Comparison of ENCODE assay signal across 21 cellular contexts in genomic region chr7:112190120-112190519, GRCh38. TPM values are rescaled to one million over a fixed set of nuclear protein-coding genes. Genes with fewer than 3 reads are reported as not detected.
A peak's percentile ranks its signal among the peaks of the same experiment; 100 is the strongest.
DNase-seq lines count a peak whose midpoint lies in the region; ATAC-seq, FAIRE-seq and TF ChIP-seq lines count a peak whose summit lies in the region.
"Had no signal": no experiment of that assay in that cellular context is flagged by ENCODE, and none has a peak within 500 bp of the region (broad histone marks: within the 10 kb centered on the region; RNA-seq: fewer than 3 reads in every experiment).

No MANE protein-coding gene starts in this region.

- H3K9me3 ChIP-seq in HEK293 (ENCODE audit: control insufficient read depth, insufficient read depth, low read depth, low read length): no peaks in the 10 kb centered on the region
- no peaks in the 10 kb centered on the region for H3K9me3 ChIP-seq in H1 (ENCODE audit: insufficient read depth in 2 of 2, low read depth in 1 of 2, low read length in 1 of 2)
- H3K9me3 ChIP-seq: BLaER1 had no signal

- H3K36me3 Mint-ChIP-seq in WTC11: no peaks in the 10 kb centered on the region
- no peaks in the 10 kb centered on the region for H3K36me3 Mint-ChIP-seq in neural crest cell (ENCODE audit: low read depth)
- H3K36me3 Mint-ChIP-seq in activated T-cell treated with anti-CD3 and anti-CD28 coated beads, Interleukin-2, amount 50 U/mL, for 24 hours (ENCODE audit: low read depth): no peaks in the 10 kb centered on the region
- H3K36me3 Mint-ChIP-seq: CD14-positive monocyte; CD4-positive, alpha-beta memory T cell; IgD-negative memory B cell had no signal

- no peak overlapping the region for H2BK5ac ChIP-seq in H1 (ENCODE audit: low read depth, low read length)

- H2BK20ac ChIP-seq in H1 (ENCODE audit: low read length): no peak overlapping the region

- no peak for TF ChIP-seq EP300 in H1 (IDR thresholded peaks at IDR 0.05; ENCODE audit: borderline replicate concordance in 1 of 2, low read depth in 2 of 2, low read length in 2 of 2)

- H3K9me3 Mint-ChIP-seq in WTC11 (no peaks in the 10 kb centered on the region), neural crest cell (no peaks in the 10 kb centered on the region)
- H3K9me3 Mint-ChIP-seq in activated T-cell treated with anti-CD3 and anti-CD28 coated beads, Interleukin-2, amount 50 U/mL, for 24 hours: peaks cover 2% of the 10 kb centered on the region
- H3K9me3 Mint-ChIP-seq: H9 had no signal

- ATAC-seq in WTC11: no peak
- ATAC-seq in HG03565 (IDR thresholded peaks at IDR 0.05; ENCODE audit: unreplicated experiment): no peak
- ATAC-seq: HepG2 had no signal

- peaks cover 0 to 56% of the 10 kb centered on the region in 2 experiments; a peak in 2 of 4 replicates for H3K79me2 ChIP-seq in H1 (ENCODE audit: control insufficient read depth in 1 of 2, insufficient read depth in 2 of 2, low read length in 2 of 2)

- H4K8ac ChIP-seq in H1 (ENCODE audit: extremely low read depth, insufficient read depth, low read length): no peak overlapping the region

- 0 out of 2 replicates have a peak overlapping the region, but pooled peaks have one; percentile 19 for H2BK12ac ChIP-seq in H1 (ENCODE audit: low read depth, low read length)

- no peak overlapping the region for H3K4me2 ChIP-seq in H1 (ENCODE audit: insufficient read depth in 1 of 2, low read depth in 2 of 2, low read length in 2 of 2)
- H3K4me2 ChIP-seq: A549, BLaER1 had no signal

- TF ChIP-seq RAD21 in H1 (IDR thresholded peaks at IDR 0.05 in 1 of 2, conservative IDR thresholded peaks at IDR 0.05 in 1 of 2; ENCODE audit: low read depth in 2 of 2, low read length in 2 of 2): no peak

- peaks cover 3% of the 10 kb centered on the region; the same call in 1 of the 2 replicates for H3K4me1 ChIP-seq in HEK293 (ENCODE audit: control insufficient read depth, insufficient read depth, low read length)
- H3K4me1 ChIP-seq in H1 (replicated peaks in 1 of 4; ENCODE audit: control insufficient read depth in 3 of 4, insufficient read depth in 4 of 4, low read length in 3 of 4): peaks cover 0 to 6% (median 0%) of the 10 kb centered on the region in 4 experiments; a peak in 1 of 7 replicates
- H3K4me1 ChIP-seq: BLaER1 had no signal

- H3K79me1 ChIP-seq in H1 (ENCODE audit: low read depth, low read length): no peaks in the 10 kb centered on the region; the same call in none of the 2 replicates

- no peak overlapping the region for H3K4ac ChIP-seq in H1 (replicated peaks; ENCODE audit: insufficient read length, low read depth, low read length)

- H3K56ac ChIP-seq in H1 (replicated peaks; ENCODE audit: insufficient read length, low read depth, low read length): no peak overlapping the region

- H3K4me1 Mint-ChIP-seq in WTC11: peaks cover 15% of the 10 kb centered on the region
- peaks cover 11% of the 10 kb centered on the region for H3K4me1 Mint-ChIP-seq in neural crest cell
- peaks cover 10% of the 10 kb centered on the region for H3K4me1 Mint-ChIP-seq in activated T-cell treated with anti-CD3 and anti-CD28 coated beads, Interleukin-2, amount 50 U/mL, for 24 hours (ENCODE audit: low read depth)
- H3K4me1 Mint-ChIP-seq: CD4-positive, alpha-beta memory T cell; H9; IgD-negative memory B cell had no signal

- POLR2A ChIA-PET in HEK293 (lab: Yijun Ruan, JAX): no interaction called here
- POLR2A ChIA-PET in WTC11 (lab: Charles Lee): no interaction called here
- POLR2A ChIA-PET in H1 (lab: Charles Lee; ENCODE audit: partially characterized antibody): no interaction called here

- DNase-seq in WTC11 (ENCODE audit: low spot score) (no peak), H1 (ENCODE audit: low read depth in 1 of 2, low spot score in 2 of 2) (no peak), neural crest cell (ENCODE audit: low read depth, low spot score) (no peak), epidermal melanocyte (ENCODE audit: insufficient read length, low spot score) (no peak), OCI-M2 (lab: John Stamatoyannopoulos, UW; ENCODE audit: unreplicated experiment) (no peak)
- DNase-seq in activated T-cell treated with anti-CD3 and anti-CD28 coated beads, Interleukin-2, amount 50 U/mL, for 24 hours: no peak
- DNase-seq: CD4-positive, alpha-beta memory T cell; DMS153; DMS79; GDM1; GOT3; H9 had no signal

- H3K23me2 ChIP-seq in H1 (ENCODE audit: low read depth, low read length): no peaks in the 10 kb centered on the region

- H3K36me3 ChIP-seq in HEK293 (ENCODE audit: control insufficient read depth in 2 of 2, insufficient read depth in 1 of 2, low read length in 2 of 2) (no peaks in the 10 kb centered on the region), H1 (ENCODE audit: control insufficient read depth in 2 of 4, insufficient read depth in 4 of 4, low read length in 3 of 4) (no peaks in the 10 kb centered on the region)
- H3K36me3 ChIP-seq: BLaER1 had no signal

- H3K27ac ChIP-seq in HEK293 (ENCODE audit: extremely low read depth, low read depth, low read length): no peak overlapping the region
- H3K27ac ChIP-seq in H1 (ENCODE audit: low read depth, low read length): no peak overlapping the region
- H3K27ac ChIP-seq: 22Rv1, BLaER1 had no signal

- CTCF ChIA-PET in HEK293 (lab: Yijun Ruan, JAX): no interaction called here
- CTCF ChIA-PET in WTC11 (lab: Charles Lee): no interaction called here
- CTCF ChIA-PET in H1 (lab: Charles Lee; ENCODE audit: partially characterized antibody): interaction anchor here (1.5 kb wide), 1 partner anchor 53 kb away, joined by 3 read pairs; no protein-coding TSS in a partner anchor

- no peak overlapping the region for H2BK120ac ChIP-seq in H1 (replicated peaks; ENCODE audit: low read depth, low read length)

- H3K4me3 ChIP-seq in HEK293 (ENCODE audit: low read depth, low read length) (no peak overlapping the region), H1 (ENCODE audit: extremely low read depth in 1 of 4, insufficient read depth in 2 of 4, low read depth in 3 of 4, low read length in 4 of 4) (no peak overlapping the region)
- H3K4me3 ChIP-seq: A549, BLaER1 had no signal

- H3K27me3 ChIP-seq in H1 (replicated peaks in 1 of 4; ENCODE audit: control insufficient read depth in 3 of 4, extremely low read depth in 1 of 4, insufficient read depth in 3 of 4, low read length in 3 of 4): no peaks in the 10 kb centered on the region
- H3K27me3 ChIP-seq: BLaER1 had no signal

- H3K14ac ChIP-seq in H1 (ENCODE audit: insufficient read length): no peak overlapping the region

- H3K27me3 Mint-ChIP-seq in WTC11 (ENCODE audit: low read depth) (no peaks in the 10 kb centered on the region), neural crest cell (ENCODE audit: low read depth) (no peaks in the 10 kb centered on the region)
- H3K27me3 Mint-ChIP-seq in activated T-cell treated with anti-CD3 and anti-CD28 coated beads, Interleukin-2, amount 50 U/mL, for 24 hours: peaks cover 27% of the 10 kb centered on the region

- H2AK5ac ChIP-seq in H1 (ENCODE audit: low read depth, low read length): no peak overlapping the region

- no peak for FAIRE-seq in H1 (lab: Jason Lieb, UNC)
- FAIRE-seq: A549, GM12892, HepG2 had no signal

- 83% methylated on average over 2 of the region's 2 CpGs; no CpG with 5 or more reads in 1 of the 2 experiments for WGBS in H1 (ENCODE audit: extremely low coverage in 1 of 2, insufficient coverage in 1 of 2, insufficient read length in 1 of 2, insufficient replicate concordance in 2 of 2, low coverage in 1 of 2, low lambda C conversion rate in 2 of 2, missing lambda C conversion rate in 1 of 2), 2 experiments

- TF ChIP-seq POLR2A in H1 (IDR thresholded peaks at IDR 0.05; ENCODE audit: control extremely low read depth in 1 of 2, low read depth in 2 of 2, low read length in 2 of 2): no peak

- no peak overlapping the region for H2BK15ac ChIP-seq in H1 (ENCODE audit: low read length)

- H3K27ac Mint-ChIP-seq in WTC11 (peak overlapping the region; percentile 31; the same call in 1 of the 2 replicates), neural crest cell (ENCODE audit: unreplicated experiment) (peak overlapping the region; percentile 69)
- H3K27ac Mint-ChIP-seq in activated T-cell treated with anti-CD3 and anti-CD28 coated beads, Interleukin-2, amount 50 U/mL, for 24 hours: no peak overlapping the region
- H3K27ac Mint-ChIP-seq: CD14-positive monocyte; CD4-positive, alpha-beta memory T cell; IgD-negative memory B cell had no signal

- H3K9ac ChIP-seq in H1 (replicated peaks in 1 of 4; ENCODE audit: extremely low read depth in 1 of 4, low read depth in 3 of 4, low read length in 3 of 4): no peak overlapping the region
- H3K9ac ChIP-seq: BLaER1 had no signal

- no peak overlapping the region for H2AFZ ChIP-seq in H1 (ENCODE audit: low read length)

- TF ChIP-seq CTCF in HEK293 (tag by site-specific recombination; IDR thresholded peaks at IDR 0.05): no peak
- TF ChIP-seq CTCF in WTC11 (IDR thresholded peaks at IDR 0.05): no peak
- no peak for TF ChIP-seq CTCF in H1 (IDR thresholded peaks at IDR 0.05; ENCODE audit: control extremely low read depth in 1 of 3, insufficient read depth in 1 of 3, low read depth in 1 of 3, low read length in 3 of 3)
- no peak for TF ChIP-seq CTCF in neural crest cell (conservative IDR thresholded peaks at IDR 0.05)

- H4K5ac ChIP-seq in H1 (ENCODE audit: insufficient read length, low read depth, low read length): no peak overlapping the region

- no peak overlapping the region for H3K23ac ChIP-seq in H1 (ENCODE audit: insufficient read length)

- H4K91ac ChIP-seq in H1 (replicated peaks; ENCODE audit: insufficient read length, low read length): no peak overlapping the region

- peaks cover 0 to 4% of the 10 kb centered on the region in 2 experiments for H4K20me1 ChIP-seq in H1 (replicated peaks in 1 of 2; ENCODE audit: control insufficient read depth in 1 of 2, insufficient read depth in 2 of 2, low read length in 2 of 2)
- H4K20me1 ChIP-seq: BLaER1 had no signal

- H3K18ac ChIP-seq in H1 (ENCODE audit: extremely low read depth, low read length): no peak overlapping the region

- H3K4me3 Mint-ChIP-seq in WTC11: no peak overlapping the region
- H3K4me3 Mint-ChIP-seq in neural crest cell: no peak overlapping the region
- no peak overlapping the region for H3K4me3 Mint-ChIP-seq in activated T-cell treated with anti-CD3 and anti-CD28 coated beads, Interleukin-2, amount 50 U/mL, for 24 hours
- H3K4me3 Mint-ChIP-seq: CD14-positive monocyte; CD4-positive, alpha-beta memory T cell; H9; IgD-negative memory B cell had no signal

RNA-seq across cellular contexts. Expression of gene DOCK4, which starts 16.1 kb away (rescaled TPM):
- 13.3 to 20.4 TPM (median 15.2 TPM) in 3 replicates for total RNA-seq in WTC11 (2021)
- total RNA-seq in H1 (2021; fragmentation: NEBNext Ultra II Directional; extraction: Animal tissue kit (Norgen Biotek cat#: 25700)): 23.6 and 26.9 TPM in 2 replicates
- 5.1 and 6.2 TPM in 2 replicates for polyA plus RNA-seq in H1 (2011; rRNA removed)
- polyA plus RNA-seq in H1 (2011; cell fraction: cytosol; rRNA removed): 6.9 TPM
- polyA plus RNA-seq in H1 (2011; cell fraction: nucleus; rRNA removed): 11.4 TPM
- 6.3 to 9.0 TPM (median 7.3 TPM) in 4 replicates for polyA plus RNA-seq in H1 (2012, experiment 1 of 2)
- 0.58 TPM for polyA plus RNA-seq in H1 (2012, experiment 2 of 2)
- 8.0 TPM for polyA plus RNA-seq in H1 (2013, experiment 1 of 2)
- polyA plus RNA-seq in H1 (2013, experiment 2 of 2): 9.6 TPM
- polyA minus RNA-seq in H1 (2011; rRNA and poly(A)+ RNA removed): 34.0 and 41.7 TPM in 2 replicates
- 10.5 TPM for polyA minus RNA-seq in H1 (2011; cell fraction: cytosol; rRNA and poly(A)+ RNA removed)
- polyA minus RNA-seq in H1 (2011; cell fraction: nucleus; rRNA and poly(A)+ RNA removed): 72.2 TPM
- total RNA-seq in neural crest cell: 14.1 and 15.3 TPM in 2 replicates
- polyA plus RNA-seq: IgD-negative memory B cell had no signal

RNA-seq across cellular contexts. Expression of gene ZNF277, which starts 16.4 kb away (rescaled TPM):
- total RNA-seq in WTC11 (2021) (18.3 to 22.5 TPM (median 20.6 TPM) in 3 replicates), neural crest cell (20.2 and 20.9 TPM in 2 replicates)
- total RNA-seq in H1 (2021; fragmentation: NEBNext Ultra II Directional; extraction: Animal tissue kit (Norgen Biotek cat#: 25700)): 18.0 and 21.7 TPM in 2 replicates
- polyA plus RNA-seq in H1 (2011; rRNA removed): 2.7 and 5.1 TPM in 2 replicates
- polyA plus RNA-seq in H1 (2011; cell fraction: cytosol; rRNA removed): 9.0 TPM
- 4.6 TPM for polyA plus RNA-seq in H1 (2011; cell fraction: nucleus; rRNA removed)
- 10.8 to 14.8 TPM (median 14.3 TPM) in 4 replicates for polyA plus RNA-seq in H1 (2012, experiment 1 of 2)
- 0.85 TPM for polyA plus RNA-seq in H1 (2012, experiment 2 of 2)
- polyA plus RNA-seq in H1 (2013, experiment 1 of 2): 16.5 TPM
- 14.6 TPM for polyA plus RNA-seq in H1 (2013, experiment 2 of 2)
- polyA minus RNA-seq in H1 (2011; rRNA and poly(A)+ RNA removed): 12.5 and 17.0 TPM in 2 replicates
- polyA minus RNA-seq in H1 (2011; cell fraction: cytosol; rRNA and poly(A)+ RNA removed): 18.2 TPM
- 35.2 TPM for polyA minus RNA-seq in H1 (2011; cell fraction: nucleus; rRNA and poly(A)+ RNA removed)
